ENCODE assay signal across 13 cellular contexts in genomic region chr19:703329-703650, GRCh38. TPM values are rescaled to one million over a fixed set of nuclear protein-coding genes. Genes with fewer than 3 reads are reported as not detected.
DNase-seq lines count a peak whose midpoint lies in the region; ATAC-seq, FAIRE-seq and TF ChIP-seq lines count a peak whose summit lies in the region.
"Had no signal": no experiment of that assay in that cellular context is flagged by ENCODE, and none has a peak within 500 bp of the region (broad histone marks: within the 10 kb centered on the region; RNA-seq: fewer than 3 reads in every experiment).

No MANE protein-coding gene starts in this region.

- H3K9me1 ChIP-seq in K562 (ENCODE audit: control insufficient read depth, insufficient read depth, low read length): no peaks in the 10 kb centered on the region

- no peaks in the 10 kb centered on the region for H4K20me1 ChIP-seq in K562 (replicated peaks; ENCODE audit: control insufficient read depth, insufficient read depth, low read length)

- peak overlapping the region; percentile 14 to 27 for H3K4me3 ChIP-seq in right atrium auricular region
- H3K4me3 ChIP-seq in K562: peak overlapping the region; percentile 46
- H3K4me3 ChIP-seq in mononuclear cell (ENCODE audit: low read length): peak overlapping the region; percentile 34
- peak overlapping the region in 3 of 4 donors; percentile 34 to 51 (median 40) for H3K4me3 ChIP-seq in upper lobe of left lung

- POLR2A ChIA-PET in K562 (lab: Yijun Ruan, JAX): interaction anchor here (0.6 to 1.6 kb wide), 7 partner anchors 8 to 131 kb away, joined by 3 to 5 read pairs (median 3); partner anchors contain the start of genes PRSS57 and RNF126

- TSS peak; percentile 79 for BruUV-seq in K562 (replicated peaks; lab: Mats Ljungman, UMichigan)

- H3K9ac ChIP-seq in K562 (ENCODE audit: insufficient read depth in 1 of 2, low read depth in 2 of 2, low read length in 2 of 2): peak overlapping the region; percentile 75 to 89

- H3K4me1 ChIP-seq in right atrium auricular region (peaks cover 0 to 18% of the 10 kb centered on the region in 2 donors), K562 (replicated peaks in 1 of 2; ENCODE audit: control insufficient read depth in 2 of 2, insufficient read depth in 2 of 2, low read length in 2 of 2) (peaks cover 14 to 29% of the 10 kb centered on the region in 2 experiments), mononuclear cell (ENCODE audit: insufficient read depth, low read length) (peaks cover 41% of the 10 kb centered on the region), upper lobe of left lung (peaks cover 8 to 31% (median 19%) of the 10 kb centered on the region in 4 donors)

- no peak for DNase-seq in right atrium auricular region (ENCODE audit: low spot score)
- DNase-seq in Right ventricle myocardium superior: no peak
- DNase-seq in K562 (ENCODE audit: extremely low read depth in 1 of 4, low spot score in 3 of 4): no peak
- no peak for DNase-seq in upper lobe of left lung
- no peak for DNase-seq in HUDEP-2 (lab: John Stamatoyannopoulos, UW; ENCODE audit: unreplicated experiment in 76 of 76)
- no peak for DNase-seq in RKO (ENCODE audit: low spot score)
- DNase-seq: NCI-H1417 treated with DMSO at 0.1 percent for 48 hours had no signal

- H3K79me2 ChIP-seq in K562 (ENCODE audit: control insufficient read depth, insufficient read depth, low read length): peaks cover 9% of the 10 kb centered on the region; the same call in 2 of the 3 replicates

- H3K9me3 ChIP-seq in right atrium auricular region: no peaks in the 10 kb centered on the region
- 0 out of 2 replicates have a peak, but pooled peaks cover 2% of the 10 kb centered on the region for H3K9me3 ChIP-seq in K562 (replicated peaks; ENCODE audit: control insufficient read depth, insufficient read depth, low read depth, low read length)
- no peaks in the 10 kb centered on the region for H3K9me3 ChIP-seq in mononuclear cell (ENCODE audit: low read depth, low read length)
- H3K9me3 ChIP-seq in upper lobe of left lung: no peaks in the 10 kb centered on the region
- H3K9me3 ChIP-seq: tibial nerve had no signal

- peak; percentile 32 for FAIRE-seq in K562 (lab: Jason Lieb, UNC)
- FAIRE-seq: kidney had no signal

- 14% methylated on average over 4 of the region's 4 CpGs for WGBS in K562 (ENCODE audit: insufficient coverage, low coverage, missing lambda C conversion rate)
- 32 to 37% methylated on average over 4 of the region's 4 CpGs for WGBS in upper lobe of left lung, 2 donors

- peak overlapping the region; percentile 87 for H3K4me2 ChIP-seq in K562 (ENCODE audit: insufficient read depth, low read length)

- TF ChIP-seq CTCF in right atrium auricular region (IDR thresholded peaks at IDR 0.05) (no peak), K562 (IDR thresholded peaks at IDR 0.05 in 2 of 3, conservative IDR thresholded peaks at IDR 0.05 in 1 of 3; ENCODE audit: insufficient read depth in 2 of 3, low read depth in 1 of 3, low read length in 3 of 3) (no peak), upper lobe of left lung (IDR thresholded peaks at IDR 0.05) (no peak)

- TF ChIP-seq EP300 in K562 (IDR thresholded peaks at IDR 0.05; ENCODE audit: low read length): no peak
- no peak for TF ChIP-seq EP300 in upper lobe of left lung (IDR thresholded peaks at IDR 0.05)

- H3K27ac ChIP-seq in right atrium auricular region: no peak overlapping the region
- H3K27ac ChIP-seq in K562 (ENCODE audit: extremely low read depth, low read depth, low read length): peak overlapping the region; percentile 74
- H3K27ac ChIP-seq in upper lobe of left lung: peak overlapping the region; percentile 30 to 71 (median 69)

- no peaks in the 10 kb centered on the region for H3K36me3 ChIP-seq in right atrium auricular region
- no peaks in the 10 kb centered on the region for H3K36me3 ChIP-seq in K562 (ENCODE audit: control insufficient read depth, insufficient read depth, low read length)
- H3K36me3 ChIP-seq in upper lobe of left lung: no peaks in the 10 kb centered on the region
- H3K36me3 ChIP-seq: tibial nerve had no signal

- peak overlapping the region; percentile 73 for H2AFZ ChIP-seq in K562 (ENCODE audit: low read depth, low read length)

- H3K27me3 ChIP-seq in right atrium auricular region (no peaks in the 10 kb centered on the region), K562 (ENCODE audit: control insufficient read depth in 2 of 2, insufficient read depth in 2 of 2, low read length in 2 of 2) (no peaks in the 10 kb centered on the region), mononuclear cell (ENCODE audit: insufficient read depth, low read length) (peaks cover 6% of the 10 kb centered on the region), upper lobe of left lung (peaks cover 0 to 5% (median under 1%) of the 10 kb centered on the region in 4 donors)
- H3K27me3 ChIP-seq: tibial nerve had no signal

- TF ChIP-seq RAD21 in K562 (CRISPR knock-in tag; conservative IDR thresholded peaks at IDR 0.05 in 1 of 2, IDR thresholded peaks at IDR 0.05 in 1 of 2): no peak

- ATAC-seq in Right ventricle myocardium superior (ENCODE audit: poor library complexity): no peak
- no peak; the same call in 2 of the 3 replicates for ATAC-seq in K562
- ATAC-seq in upper lobe of left lung (ENCODE audit: low FRiP score in 2 of 2): peak in 1 of 2 donors; percentile 2
- no peak for ATAC-seq in GM21381 (IDR thresholded peaks at IDR 0.05; ENCODE audit: unreplicated experiment)

- TF ChIP-seq POLR2A in K562 (conservative IDR thresholded peaks at IDR 0.05) (no peak; the same call in 1 of the 2 replicates), upper lobe of left lung (IDR thresholded peaks at IDR 0.05) (no peak)

- CTCF ChIA-PET in K562 (lab: Yijun Ruan, JAX; ENCODE audit: low intra/inter-chr PET ratio): no interaction called here

- in situ Hi-C loops in K562 (cut with MboI): no loop called here

- intact Hi-C loops in Right ventricle myocardium superior (cut with DNase I): no loop called here
- intact Hi-C loops in K562 (cut with micrococcal nuclease): loop anchor here (1.0 kb wide), 1 partner anchor 23 kb away; no protein-coding TSS in a partner anchor

RNA-seq across cellular contexts. Expression of gene PALM, which starts 5.4 kb away (rescaled TPM):
- total RNA-seq in right atrium auricular region (10 to 100 TPM; 28.7 to 64.9 TPM), Right ventricle myocardium superior (32.9 TPM), K562 (2014; rRNA removed) (2.6 and 3.3 TPM in 2 replicates), K562 (2014; rRNA removed; fragmentation: Illumina TruSeq; extraction: Trizol) (0.51 and 0.73 TPM in 2 replicates), K562 (2015; rRNA removed; fragmentation: Illumina TruSeq; extraction: Trizol) (1.6 and 1.8 TPM in 2 replicates), K562 (2021) (6.6 and 6.9 TPM in 2 replicates), mononuclear cell (not detected), upper lobe of left lung (10 to 100 TPM; 12.5 to 65.6 (median 37.4) TPM)
- 4.4 and 8.7 TPM in 2 replicates for total RNA-seq in K562 (2011; cell fraction: chromatin; rRNA removed; ENCODE audit: low replicate concordance)
- total RNA-seq in K562 (2011; cell fraction: nucleolus; rRNA removed): 4.2 and 5.2 TPM in 2 replicates
- 2.3 and 6.4 TPM in 2 replicates for total RNA-seq in K562 (2011; cell fraction: nucleoplasm; rRNA removed)
- polyA plus RNA-seq in K562 (2011; rRNA removed) (2.4 and 2.8 TPM in 2 replicates), K562 (2014; fragmentation: Illumina TruSeq; extraction: Trizol) (1.7 and 3.0 TPM in 2 replicates), K562 (2014; fragmentation: Nextera tagmentation; extraction: Ambion mirVana) (under 1 TPM; 0.04 to 0.08 TPM), K562 (2014; rRNA removed) (2.1 and 3.3 TPM in 2 replicates)
- polyA plus RNA-seq in K562 (2011; cell fraction: cytosol; rRNA removed): 2.4 and 5.7 TPM in 2 replicates
- 2.8 and 5.3 TPM in 2 replicates for polyA plus RNA-seq in K562 (2011; cell fraction: nucleus; rRNA removed)
- polyA plus RNA-seq in K562 (2012): 3.7 and 10.5 TPM in 2 replicates
- polyA minus RNA-seq in K562 (2011; rRNA and poly(A)+ RNA removed): 0.45 and 1.0 TPM in 2 replicates
- polyA minus RNA-seq in K562 (2011; cell fraction: cytosol; rRNA and poly(A)+ RNA removed): 8.5 and 10.1 TPM in 2 replicates
- 1.3 and 2.2 TPM in 2 replicates for polyA minus RNA-seq in K562 (2011; cell fraction: nucleus; rRNA and poly(A)+ RNA removed)

RNA-seq across cellular contexts. Expression of gene PRSS57, which starts 8.0 kb away (rescaled TPM):
- total RNA-seq in right atrium auricular region: not detected
- total RNA-seq in Right ventricle myocardium superior: not detected
- total RNA-seq in K562 (2011; cell fraction: chromatin; rRNA removed; ENCODE audit: low replicate concordance): not detected in 2 replicates
- 0.50 and 1.1 TPM in 2 replicates for total RNA-seq in K562 (2011; cell fraction: nucleolus; rRNA removed)
- 0.37 TPM in 1 of 2 replicates, not detected in the other for total RNA-seq in K562 (2011; cell fraction: nucleoplasm; rRNA removed)
- 1.9 and 2.0 TPM in 2 replicates for total RNA-seq in K562 (2014; rRNA removed)
- not detected in 2 replicates for total RNA-seq in K562 (2014; rRNA removed; fragmentation: Illumina TruSeq; extraction: Trizol)
- 2.5 and 3.0 TPM in 2 replicates for total RNA-seq in K562 (2015; rRNA removed; fragmentation: Illumina TruSeq; extraction: Trizol)
- total RNA-seq in K562 (2021): 1.0 and 2.0 TPM in 2 replicates
- 0.22 and 0.49 TPM in 2 replicates for polyA plus RNA-seq in K562 (2011; rRNA removed)
- 0.53 and 2.1 TPM in 2 replicates for polyA plus RNA-seq in K562 (2011; cell fraction: cytosol; rRNA removed)
- polyA plus RNA-seq in K562 (2011; cell fraction: nucleus; rRNA removed): 0.34 and 0.37 TPM in 2 replicates
- 4.0 and 26.3 TPM in 2 replicates for polyA plus RNA-seq in K562 (2012)
- 0.86 TPM in 1 of 2 replicates, not detected in the other for polyA plus RNA-seq in K562 (2014; fragmentation: Illumina TruSeq; extraction: Trizol)
- under 1 TPM in 1 of 2 experiments, not detected in 1; 0.06 TPM for polyA plus RNA-seq in K562 (2014; fragmentation: Nextera tagmentation; extraction: Ambion mirVana)
- polyA plus RNA-seq in K562 (2014; rRNA removed): 1.5 TPM in 2 replicates
- not detected in 2 replicates for polyA minus RNA-seq in K562 (2011; rRNA and poly(A)+ RNA removed)
- polyA minus RNA-seq in K562 (2011; cell fraction: cytosol; rRNA and poly(A)+ RNA removed): not detected in 2 replicates
- not detected in 2 replicates for polyA minus RNA-seq in K562 (2011; cell fraction: nucleus; rRNA and poly(A)+ RNA removed)
- 5.4 TPM for total RNA-seq in mononuclear cell
- total RNA-seq in upper lobe of left lung: under 1 TPM in 2 of 6 donors, not detected in 4; 0.37 to 0.46 TPM
- total RNA-seq: aorta, kidney, tibial nerve had no signal
- polyA plus RNA-seq: aorta, esophagus had no signal

RNA-seq across cellular contexts. Expression of gene FSTL3, which starts 27.1 kb away (rescaled TPM):
- total RNA-seq in right atrium auricular region (100 to 1,000 TPM in 1 of 2 donors, 10 to 100 TPM in 1; 64.4 to 437 TPM), Right ventricle myocardium superior (27.4 TPM), K562 (2014; rRNA removed) (5.3 and 7.8 TPM in 2 replicates), K562 (2014; rRNA removed; fragmentation: Illumina TruSeq; extraction: Trizol) (1.3 and 2.0 TPM in 2 replicates), K562 (2015; rRNA removed; fragmentation: Illumina TruSeq; extraction: Trizol) (4.5 and 4.6 TPM in 2 replicates), K562 (2021) (5.7 and 6.6 TPM in 2 replicates), mononuclear cell (0.73 TPM), upper lobe of left lung (100 to 1,000 TPM; 109 to 335 (median 197) TPM)
- 3.0 and 7.7 TPM in 2 replicates for total RNA-seq in K562 (2011; cell fraction: chromatin; rRNA removed; ENCODE audit: low replicate concordance)
- 9.3 and 12.7 TPM in 2 replicates for total RNA-seq in K562 (2011; cell fraction: nucleolus; rRNA removed)
- 5.3 and 7.4 TPM in 2 replicates for total RNA-seq in K562 (2011; cell fraction: nucleoplasm; rRNA removed)
- polyA plus RNA-seq in K562 (2011; rRNA removed) (3.9 and 5.2 TPM in 2 replicates), K562 (2014; fragmentation: Illumina TruSeq; extraction: Trizol) (2.2 and 4.6 TPM in 2 replicates), K562 (2014; fragmentation: Nextera tagmentation; extraction: Ambion mirVana) (under 1 TPM in 1 of 2 experiments, not detected in 1; 0.35 TPM), K562 (2014; rRNA removed) (6.8 and 8.0 TPM in 2 replicates)
- polyA plus RNA-seq in K562 (2011; cell fraction: cytosol; rRNA removed): 8.1 and 20.9 TPM in 2 replicates
- 26.1 and 42.9 TPM in 2 replicates for polyA plus RNA-seq in K562 (2011; cell fraction: nucleus; rRNA removed)
- polyA plus RNA-seq in K562 (2012): 7.1 and 8.8 TPM in 2 replicates
- 2.2 and 2.9 TPM in 2 replicates for polyA minus RNA-seq in K562 (2011; rRNA and poly(A)+ RNA removed)
- 5.1 and 7.8 TPM in 2 replicates for polyA minus RNA-seq in K562 (2011; cell fraction: cytosol; rRNA and poly(A)+ RNA removed)
- 3.2 and 4.0 TPM in 2 replicates for polyA minus RNA-seq in K562 (2011; cell fraction: nucleus; rRNA and poly(A)+ RNA removed)

RNA-seq across cellular contexts. Expression of gene RNF126, which starts 40.3 kb away (rescaled TPM):
- 10 to 100 TPM; 53.3 to 68.5 TPM for total RNA-seq in right atrium auricular region
- 21.2 TPM for total RNA-seq in Right ventricle myocardium superior
- total RNA-seq in K562 (2011; cell fraction: chromatin; rRNA removed; ENCODE audit: low replicate concordance): 35.2 and 104 TPM in 2 replicates
- 88.7 and 118 TPM in 2 replicates for total RNA-seq in K562 (2011; cell fraction: nucleolus; rRNA removed)
- 57.0 and 58.7 TPM in 2 replicates for total RNA-seq in K562 (2011; cell fraction: nucleoplasm; rRNA removed)
- 101 and 128 TPM in 2 replicates for total RNA-seq in K562 (2014; rRNA removed)
- 6.6 and 7.6 TPM in 2 replicates for total RNA-seq in K562 (2014; rRNA removed; fragmentation: Illumina TruSeq; extraction: Trizol)
- total RNA-seq in K562 (2015; rRNA removed; fragmentation: Illumina TruSeq; extraction: Trizol): 26.2 and 31.8 TPM in 2 replicates
- 85.7 and 95.8 TPM in 2 replicates for total RNA-seq in K562 (2021)
- polyA plus RNA-seq in K562 (2011; rRNA removed): 6.5 and 12.3 TPM in 2 replicates
- polyA plus RNA-seq in K562 (2011; cell fraction: cytosol; rRNA removed): 22.5 and 58.3 TPM in 2 replicates
- 48.9 and 104 TPM in 2 replicates for polyA plus RNA-seq in K562 (2011; cell fraction: nucleus; rRNA removed)
- polyA plus RNA-seq in K562 (2012): 65.9 and 76.9 TPM in 2 replicates
- 9.1 and 34.6 TPM in 2 replicates for polyA plus RNA-seq in K562 (2014; fragmentation: Illumina TruSeq; extraction: Trizol)
- under 1 TPM; 0.27 to 0.36 TPM for polyA plus RNA-seq in K562 (2014; fragmentation: Nextera tagmentation; extraction: Ambion mirVana)
- polyA plus RNA-seq in K562 (2014; rRNA removed): 79.0 and 87.6 TPM in 2 replicates
- polyA minus RNA-seq in K562 (2011; rRNA and poly(A)+ RNA removed): 1.7 and 4.6 TPM in 2 replicates
- 20.2 and 32.4 TPM in 2 replicates for polyA minus RNA-seq in K562 (2011; cell fraction: cytosol; rRNA and poly(A)+ RNA removed)
- 34.3 and 38.8 TPM in 2 replicates for polyA minus RNA-seq in K562 (2011; cell fraction: nucleus; rRNA and poly(A)+ RNA removed)
- total RNA-seq in mononuclear cell: 80.6 TPM
- total RNA-seq in upper lobe of left lung: 100 to 1,000 TPM in 1 of 6 donors, 10 to 100 TPM in 5; 36.7 to 106 (median 66.3) TPM

RNA-seq across cellular contexts. Expression of gene MISP, which starts 47.6 kb away (rescaled TPM):
- 1 to 10 TPM in 1 of 2 donors, under 1 TPM in 1; 0.96 to 1.5 TPM for total RNA-seq in right atrium auricular region
- total RNA-seq in Right ventricle myocardium superior: not detected
- not detected in 2 replicates for total RNA-seq in K562 (2011; cell fraction: chromatin; rRNA removed; ENCODE audit: low replicate concordance)
- not detected in 2 replicates for total RNA-seq in K562 (2011; cell fraction: nucleolus; rRNA removed)
- total RNA-seq in K562 (2011; cell fraction: nucleoplasm; rRNA removed): not detected in 2 replicates
- 0.05 and 0.24 TPM in 2 replicates for total RNA-seq in K562 (2014; rRNA removed)
- total RNA-seq in K562 (2014; rRNA removed; fragmentation: Illumina TruSeq; extraction: Trizol): not detected in 2 replicates
- total RNA-seq in K562 (2015; rRNA removed; fragmentation: Illumina TruSeq; extraction: Trizol): not detected in 2 replicates
- total RNA-seq in K562 (2021): 0.20 and 0.29 TPM in 2 replicates
- polyA plus RNA-seq in K562 (2011; rRNA removed): 0.03 and 0.06 TPM in 2 replicates
- polyA plus RNA-seq in K562 (2011; cell fraction: cytosol; rRNA removed): 0.10 and 0.13 TPM in 2 replicates
- polyA plus RNA-seq in K562 (2011; cell fraction: nucleus; rRNA removed): 0.10 TPM in 1 of 2 replicates, not detected in the other
- polyA plus RNA-seq in K562 (2012): 0.04 and 0.07 TPM in 2 replicates
- polyA plus RNA-seq in K562 (2014; fragmentation: Illumina TruSeq; extraction: Trizol): not detected in 2 replicates
- polyA plus RNA-seq in K562 (2014; fragmentation: Nextera tagmentation; extraction: Ambion mirVana): not detected
- 0.04 TPM in 1 of 2 replicates, not detected in the other for polyA plus RNA-seq in K562 (2014; rRNA removed)
- polyA minus RNA-seq in K562 (2011; rRNA and poly(A)+ RNA removed): not detected in 2 replicates
- polyA minus RNA-seq in K562 (2011; cell fraction: cytosol; rRNA and poly(A)+ RNA removed): 0.55 TPM in 1 of 2 replicates, not detected in the other
- polyA minus RNA-seq in K562 (2011; cell fraction: nucleus; rRNA and poly(A)+ RNA removed): not detected in 2 replicates
- not detected for total RNA-seq in mononuclear cell
- total RNA-seq in upper lobe of left lung: 10 to 100 TPM; 22.5 to 51.5 (median 37.5) TPM

Comparison
In these comparisons a context has a peak if more than half of its experiments do, and no peak if none do; other contexts are left out.
1. H3K27ac ChIP-seq: peak in K562 (single experiment) and upper lobe of left lung (4 of 4); none in right atrium auricular region (0 of 2).
2. Peak in every context shown above with its lines, with median percentiles within 50 percentile points of each other: H3K4me3 ChIP-seq.